Comparison of ENCODE assay signal across 1 cellular context in genomic region chr20:25256226-25256859, GRCh38.
TF ChIP-seq lines count a peak whose summit lies in the region.

No MANE protein-coding gene starts in this region.

TF ChIP-seq in GM23338, 12 proteins besides CTCF, POLR2A, EP300 and RAD21 (continued from another document):
- TF ChIP-seq ZNF462 (CRISPR knock-in tag; IDR thresholded peaks at IDR 0.05) (no peak), NANOG (IDR thresholded peaks at IDR 0.05; ENCODE audit: borderline replicate concordance) (no peak), ZNF114 (CRISPR knock-in tag; IDR thresholded peaks at IDR 0.05) (no peak)
